ENCODE assay signal across 12 cellular contexts in the genomic region with DNA sequence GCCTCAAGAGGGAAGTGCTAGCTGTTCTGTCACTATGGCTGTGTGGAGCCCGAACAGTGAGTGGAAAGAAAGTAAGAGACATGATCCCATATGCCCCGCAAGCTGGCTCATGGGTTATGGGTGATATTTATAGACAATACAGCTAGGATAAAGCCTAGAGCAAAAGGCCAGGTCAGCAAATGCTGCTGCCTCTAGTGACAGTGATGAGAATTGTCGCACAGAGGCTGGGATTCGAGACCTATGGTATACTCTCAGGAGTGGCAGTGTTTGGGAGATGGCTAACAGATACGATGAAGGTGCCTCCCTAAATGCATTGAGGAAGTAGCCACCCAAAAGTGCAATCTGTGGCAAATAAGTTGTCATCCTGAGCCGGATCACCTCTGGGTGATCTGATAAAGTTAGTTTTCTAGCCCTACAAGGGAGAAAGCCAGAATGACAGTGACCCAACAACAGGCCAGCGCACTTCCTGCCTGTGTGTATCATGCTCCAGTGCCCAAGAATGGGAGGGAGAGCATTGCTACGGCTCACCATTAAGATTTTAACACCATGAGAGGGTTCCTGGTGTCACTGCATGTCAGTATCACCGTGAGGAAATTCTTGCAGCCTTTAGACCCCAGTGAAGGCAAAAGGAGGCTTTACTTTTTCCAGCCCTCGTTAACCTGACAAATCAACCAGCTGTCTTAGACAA.
DNase-seq lines count a peak whose midpoint lies in the region; ATAC-seq, FAIRE-seq and TF ChIP-seq lines count a peak whose summit lies in the region.
"Had no signal": no experiment of that assay in that cellular context is flagged by ENCODE, and none has a peak within 500 bp of the region (broad histone marks: within the 10 kb centered on the region; RNA-seq: fewer than 3 reads in every experiment).

No MANE protein-coding gene starts in this region.

- H3K27ac Mint-ChIP-seq in activated naive CD4-positive, alpha-beta T cell treated with anti-CD3 and anti-CD28 coated beads for 36 hours, result no peak overlapping the region
- no peak overlapping the region for H3K27ac Mint-ChIP-seq in astrocyte (ENCODE audit: unreplicated experiment)

- H3K36me3 Mint-ChIP-seq in activated naive CD4-positive, alpha-beta T cell treated with anti-CD3 and anti-CD28 coated beads for 36 hours (ENCODE audit: low read depth), result no peaks in the 10 kb centered on the region
- no peaks in the 10 kb centered on the region for H3K36me3 Mint-ChIP-seq in astrocyte (ENCODE audit: low read depth, unreplicated experiment)

- no peak overlapping the region for H3K4me3 Mint-ChIP-seq in activated naive CD4-positive, alpha-beta T cell treated with anti-CD3 and anti-CD28 coated beads for 36 hours
- H3K4me3 Mint-ChIP-seq in astrocyte (ENCODE audit: unreplicated experiment), result no peak overlapping the region

- H3K4me1 ChIP-seq in astrocyte (ENCODE audit: insufficient read depth, low read length), result no peaks in the 10 kb centered on the region
- H3K4me1 ChIP-seq: sigmoid colon had no signal

- H3K27ac ChIP-seq in astrocyte (ENCODE audit: low read depth, low read length), result no peak overlapping the region
- H3K27ac ChIP-seq: sigmoid colon had no signal

- H3K36me3 ChIP-seq in astrocyte (ENCODE audit: insufficient read depth, low read length), result no peaks in the 10 kb centered on the region
- H3K36me3 ChIP-seq: sigmoid colon had no signal

- no peaks in the 10 kb centered on the region for H3K4me1 Mint-ChIP-seq in activated naive CD4-positive, alpha-beta T cell treated with anti-CD3 and anti-CD28 coated beads for 36 hours (ENCODE audit: low read depth)
- peaks cover 5% of the 10 kb centered on the region for H3K4me1 Mint-ChIP-seq in astrocyte (ENCODE audit: low read depth, unreplicated experiment)

- DNase-seq in activated naive CD4-positive, alpha-beta T cell treated with anti-CD3 and anti-CD28 coated beads for 36 hours, result peak; percentile 30
- DNase-seq in activated naive CD4-positive, alpha-beta T cell treated with anti-CD3 and anti-CD28 coated beads, Interleukin-2, amount 50 U/mL, for 16 hours, result no peak
- DNase-seq in LHCN-M2 (ENCODE audit: low read depth) (peak; percentile 1), astrocyte (ENCODE audit: low read depth) (no peak), retinal pigment epithelial cell (ENCODE audit: low read depth) (no peak)
- DNase-seq: activated T-cell treated with anti-CD3 and anti-CD28 coated beads, Interleukin-2, amount 50 U/mL, for 1 hour; COR-L47; kidney; sigmoid colon had no signal

- H2AFZ ChIP-seq in astrocyte (ENCODE audit: low read depth, low read length), result no peak overlapping the region

- no peak overlapping the region for H3K4me3 ChIP-seq in astrocyte (ENCODE audit: insufficient read depth, low read depth, low read length)
- H3K4me3 ChIP-seq in retinal pigment epithelial cell (ENCODE audit: low read length), result no peak overlapping the region
- H3K4me3 ChIP-seq: sigmoid colon had no signal

- H3K9ac ChIP-seq in astrocyte (ENCODE audit: low read length), result no peak overlapping the region

- H4K20me1 ChIP-seq in astrocyte (ENCODE audit: insufficient read depth, low read length), result no peaks in the 10 kb centered on the region

- ATAC-seq in GM18511 (IDR thresholded peaks at IDR 0.05; ENCODE audit: unreplicated experiment), result no peak
- ATAC-seq in GM18873 (IDR thresholded peaks at IDR 0.05; ENCODE audit: low FRiP score, unreplicated experiment), result no peak
- ATAC-seq in GM21381 (IDR thresholded peaks at IDR 0.05; ENCODE audit: unreplicated experiment), result no peak

- no peak overlapping the region for H3K4me2 ChIP-seq in astrocyte (ENCODE audit: low read length)

- intact Hi-C loops in activated naive CD4-positive, alpha-beta T cell treated with anti-CD3 and anti-CD28 coated beads for 36 hours (cut with micrococcal nuclease), result no loop called here

- FAIRE-seq in astrocyte (lab: Jason Lieb, UNC), result no peak
- FAIRE-seq: kidney had no signal

- CTCF ChIA-PET in activated naive CD4-positive, alpha-beta T cell treated with anti-CD3 and anti-CD28 coated beads for 36 hours (lab: Charles Lee), result interaction anchor here (0.8 to 10.5 kb wide), 11 partner anchors 9 to 342 kb away, joined by 3 to 121 read pairs (median 6); a partner anchor contains a TSS

- no peaks in the 10 kb centered on the region for H3K9me3 ChIP-seq in astrocyte (ENCODE audit: insufficient read depth, low read depth, low read length)
- H3K9me3 ChIP-seq: sigmoid colon had no signal

- H3K9me3 Mint-ChIP-seq in activated naive CD4-positive, alpha-beta T cell treated with anti-CD3 and anti-CD28 coated beads for 36 hours, result no peaks in the 10 kb centered on the region
- H3K9me3 Mint-ChIP-seq in astrocyte (ENCODE audit: unreplicated experiment), result no peaks in the 10 kb centered on the region

- no peaks in the 10 kb centered on the region for H3K79me2 ChIP-seq in astrocyte (ENCODE audit: insufficient read depth, low read length)

- TF ChIP-seq CTCF in astrocyte (IDR thresholded peaks at IDR 0.05; ENCODE audit: insufficient read depth, low read depth, low read length), result peak; percentile 23
- TF ChIP-seq CTCF in retinal pigment epithelial cell (conservative IDR thresholded peaks at IDR 0.05; ENCODE audit: low read depth, low read length), result peak; percentile 42

- H3K27me3 ChIP-seq in astrocyte (ENCODE audit: insufficient read depth, low read length), result peaks cover 34% of the 10 kb centered on the region

- no peaks in the 10 kb centered on the region for H3K27me3 Mint-ChIP-seq in activated naive CD4-positive, alpha-beta T cell treated with anti-CD3 and anti-CD28 coated beads for 36 hours (ENCODE audit: low read depth)
- peaks cover 21% of the 10 kb centered on the region for H3K27me3 Mint-ChIP-seq in astrocyte (ENCODE audit: low read depth, unreplicated experiment)

Comparison
In these comparisons a context has a peak if more than half of its experiments do, and no peak if none do; other contexts are left out.
1. DNase-seq: peak in activated naive CD4-positive, alpha-beta T cell treated with anti-CD3 and anti-CD28 coated beads for 36 hours (single experiment) and LHCN-M2 (single experiment); none in activated naive CD4-positive, alpha-beta T cell treated with anti-CD3 and anti-CD28 coated beads, Interleukin-2, amount 50 U/mL, for 16 hours (single experiment), astrocyte (single experiment) and retinal pigment epithelial cell (single experiment).